In the genomic region with DNA sequence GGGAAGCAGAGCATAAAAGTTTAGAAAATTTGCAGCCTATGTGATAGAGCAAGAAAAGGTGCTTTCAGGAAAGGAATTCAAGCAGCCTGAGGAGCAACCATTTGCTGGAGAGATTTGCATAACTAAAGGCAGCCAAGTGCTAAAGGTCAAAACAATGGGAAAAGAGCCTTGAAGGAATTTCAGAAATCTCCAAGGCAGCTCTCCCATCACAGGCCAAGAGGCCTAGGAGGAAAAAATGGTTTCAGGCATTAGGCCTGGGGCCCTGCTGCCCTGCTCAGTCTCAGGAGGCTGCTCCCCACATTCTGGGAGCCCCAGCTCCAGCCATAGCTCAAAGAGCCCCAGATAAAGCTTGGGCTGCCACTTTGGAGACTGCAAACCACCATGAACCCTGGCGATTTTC, we compare ENCODE assay signal across 27 cellular contexts.
DNase-seq lines count a peak whose midpoint lies in the region; ATAC-seq, FAIRE-seq and TF ChIP-seq lines count a peak whose summit lies in the region.
"Had no signal": no experiment of that assay in that cellular context is flagged by ENCODE, and none has a peak within 500 bp of the region (broad histone marks: within the 10 kb centered on the region; RNA-seq: fewer than 3 reads in every experiment).

No MANE protein-coding gene starts in this region.

- H3K4me3 ChIP-seq in BLaER1: 0 out of 2 replicates have a peak overlapping the region, but pooled peaks have one; percentile 13
- H3K4me3 ChIP-seq in K562: no peak overlapping the region
- H3K4me3 ChIP-seq: GM12878 had no signal

- H3K79me2 ChIP-seq in K562 (ENCODE audit: control insufficient read depth, insufficient read depth, low read length): no peaks in the 10 kb centered on the region

- H3K27me3 Mint-ChIP-seq in activated CD4-positive, alpha-beta T cell treated with anti-CD3 and anti-CD28 coated beads, Interleukin-2, amount 10 ng/mL, durations not matched to agents 24 days and 14 days: peaks cover 13% of the 10 kb centered on the region
- H3K27me3 Mint-ChIP-seq: CD4-positive, CD25-positive, alpha-beta regulatory T cell had no signal

- no peaks in the 10 kb centered on the region for H3K27me3 ChIP-seq in BLaER1
- H3K27me3 ChIP-seq in K562 (ENCODE audit: control insufficient read depth in 2 of 2, insufficient read depth in 2 of 2, low read length in 2 of 2): no peaks in the 10 kb centered on the region

- no peak for TF ChIP-seq CTCF in K562 (IDR thresholded peaks at IDR 0.05 in 2 of 3, conservative IDR thresholded peaks at IDR 0.05 in 1 of 3; ENCODE audit: insufficient read depth in 2 of 3, low read depth in 1 of 3, low read length in 3 of 3)

- peak; percentile 22 for DNase-seq in activated CD4-positive, alpha-beta T cell treated with anti-CD3 and anti-CD28 coated beads, Interleukin-2, amount 10 ng/mL, durations not matched to agents 24 days and 14 days
- DNase-seq in activated CD4-positive, alpha-beta T cell treated with anti-CD3 and anti-CD28 coated beads, Interleukin-2, amount 50 U/mL, for 1 hour: no peak
- no peak for DNase-seq in K562 (ENCODE audit: extremely low read depth in 1 of 4, low spot score in 3 of 4)
- DNase-seq in NCI-H1092 treated with DMSO at 0.1 percent for 48 hours (lab: John Stamatoyannopoulos, UW): no peak
- DNase-seq in NCI-H345 treated with DMSO at 0.1 percent for 48 hours (lab: John Stamatoyannopoulos, UW; ENCODE audit: unreplicated experiment): no peak
- DNase-seq: 8988T; AML-193; C1 segment of cervical spinal cord; CD4-positive, alpha-beta memory T cell; CD4-positive, CD25-positive, alpha-beta regulatory T cell; CD8-positive, alpha-beta memory T cell; COR-L47; DMS 273 treated with DMSO at 0.1 percent for 48 hours; DMS153; DMS79; DND-41; EL; GDM1 had no signal

- no peak overlapping the region for H3K9ac ChIP-seq in BLaER1
- H3K9ac ChIP-seq in K562 (ENCODE audit: insufficient read depth in 1 of 2, low read depth in 2 of 2, low read length in 2 of 2): no peak overlapping the region

- H3K27ac ChIP-seq in BLaER1: no peak overlapping the region
- H3K27ac ChIP-seq in K562 (ENCODE audit: extremely low read depth, low read depth, low read length): no peak overlapping the region

- no peaks in the 10 kb centered on the region for H3K4me1 Mint-ChIP-seq in activated CD4-positive, alpha-beta T cell treated with anti-CD3 and anti-CD28 coated beads, Interleukin-2, amount 10 ng/mL, durations not matched to agents 24 days and 14 days
- H3K4me1 Mint-ChIP-seq: B cell; CD14-positive monocyte; CD4-positive, alpha-beta memory T cell; CD4-positive, CD25-positive, alpha-beta regulatory T cell; CD8-positive, alpha-beta memory T cell had no signal

- POLR2A ChIA-PET in K562 (lab: Yijun Ruan, JAX): interaction anchor here (0.8 kb wide), 1 partner anchor 10 kb away, joined by 3 read pairs; no protein-coding TSS in a partner anchor

- ATAC-seq in K562 (no peak), GM18909 (IDR thresholded peaks at IDR 0.05; ENCODE audit: poor library complexity, unreplicated experiment) (no peak)
- ATAC-seq: GM12878 had no signal

- intact Hi-C loops in activated CD4-positive, alpha-beta T cell treated with anti-CD3 and anti-CD28 coated beads, Interleukin-2, amount 10 ng/mL, durations not matched to agents 24 days and 14 days (cut with micrococcal nuclease): no loop called here
- intact Hi-C loops in K562 (cut with micrococcal nuclease): no loop called here

- no peaks in the 10 kb centered on the region for H3K36me3 ChIP-seq in BLaER1
- no peaks in the 10 kb centered on the region for H3K36me3 ChIP-seq in K562 (ENCODE audit: control insufficient read depth, insufficient read depth, low read length)

- TF ChIP-seq POLR2A in K562 (conservative IDR thresholded peaks at IDR 0.05): no peak

- no peak for TF ChIP-seq RAD21 in K562 (CRISPR knock-in tag; conservative IDR thresholded peaks at IDR 0.05 in 1 of 2, IDR thresholded peaks at IDR 0.05 in 1 of 2)

- no peak overlapping the region for H3K27ac Mint-ChIP-seq in activated CD4-positive, alpha-beta T cell treated with anti-CD3 and anti-CD28 coated beads, Interleukin-2, amount 10 ng/mL, durations not matched to agents 24 days and 14 days
- H3K27ac Mint-ChIP-seq: B cell; CD14-positive monocyte; CD4-positive, alpha-beta memory T cell; CD4-positive, CD25-positive, alpha-beta regulatory T cell; CD8-positive, alpha-beta memory T cell had no signal

- FAIRE-seq in K562 (lab: Jason Lieb, UNC): no peak
- FAIRE-seq: A204.1, GM12878, GM12892, GM18507, GM19239 had no signal

- 0% methylated on average over 1 of the region's 1 CpG for WGBS in K562 (ENCODE audit: insufficient coverage, low coverage, missing lambda C conversion rate)

- H2AFZ ChIP-seq in K562 (ENCODE audit: low read depth, low read length): no peak overlapping the region

- in situ Hi-C loops in K562 (cut with MboI): no loop called here

- CTCF ChIA-PET in K562 (lab: Yijun Ruan, JAX; ENCODE audit: low intra/inter-chr PET ratio): no interaction called here

- BruUV-seq in K562 (replicated peaks; lab: Mats Ljungman, UMichigan): no TSS peak

- H3K4me2 ChIP-seq in BLaER1 (no peak overlapping the region), K562 (ENCODE audit: insufficient read depth, low read length) (no peak overlapping the region)

- H4K20me1 ChIP-seq in BLaER1: no peaks in the 10 kb centered on the region
- H4K20me1 ChIP-seq in K562 (replicated peaks; ENCODE audit: control insufficient read depth, insufficient read depth, low read length): no peaks in the 10 kb centered on the region

- H3K9me3 ChIP-seq in BLaER1 (peaks cover 73% of the 10 kb centered on the region), K562 (replicated peaks; ENCODE audit: control insufficient read depth, insufficient read depth, low read depth, low read length) (no peaks in the 10 kb centered on the region; the same call in 1 of the 2 replicates)

- no peaks in the 10 kb centered on the region for H3K36me3 Mint-ChIP-seq in activated CD4-positive, alpha-beta T cell treated with anti-CD3 and anti-CD28 coated beads, Interleukin-2, amount 10 ng/mL, durations not matched to agents 24 days and 14 days (ENCODE audit: low read depth)
- H3K36me3 Mint-ChIP-seq: CD14-positive monocyte; CD4-positive, CD25-positive, alpha-beta regulatory T cell had no signal

- no peak for TF ChIP-seq EP300 in K562 (IDR thresholded peaks at IDR 0.05; ENCODE audit: low read length)

- no peak overlapping the region for H3K4me3 Mint-ChIP-seq in activated CD4-positive, alpha-beta T cell treated with anti-CD3 and anti-CD28 coated beads, Interleukin-2, amount 10 ng/mL, durations not matched to agents 24 days and 14 days
- H3K4me3 Mint-ChIP-seq: B cell; CD14-positive monocyte; CD4-positive, alpha-beta memory T cell; CD4-positive, CD25-positive, alpha-beta regulatory T cell; CD8-positive, alpha-beta memory T cell had no signal

- H3K9me3 Mint-ChIP-seq in activated CD4-positive, alpha-beta T cell treated with anti-CD3 and anti-CD28 coated beads, Interleukin-2, amount 10 ng/mL, durations not matched to agents 24 days and 14 days: peaks cover 33% of the 10 kb centered on the region

- H3K4me1 ChIP-seq in BLaER1 (no peaks in the 10 kb centered on the region), K562 (replicated peaks in 1 of 2; ENCODE audit: control insufficient read depth in 2 of 2, insufficient read depth in 2 of 2, low read length in 2 of 2) (no peaks in the 10 kb centered on the region)

- H3K9me1 ChIP-seq in K562 (ENCODE audit: control insufficient read depth, insufficient read depth, low read length): no peaks in the 10 kb centered on the region

TF ChIP-seq in K562, 482 proteins besides CTCF, POLR2A, EP300 and RAD21 (continues in another document):
- TF ChIP-seq ZFP36 (IDR thresholded peaks at IDR 0.05; ENCODE audit: low read depth, low read length, partially characterized antibody) (peak; percentile 92), CBX5 (IDR thresholded peaks at IDR 0.05; ENCODE audit: borderline replicate concordance, low read depth) (peak; percentile 53; the same call in 1 of the 2 replicates), POLR3G (IDR thresholded peaks at IDR 0.05; ENCODE audit: extremely low read depth, insufficient read length, insufficient replicate concordance) (no peak), ETV1 (tag; conservative IDR thresholded peaks at IDR 0.05; ENCODE audit: low read depth) (no peak), CREB1 (IDR thresholded peaks at IDR 0.05) (no peak), CREB1 (CRISPR knock-in tag; IDR thresholded peaks at IDR 0.05) (no peak), CBX3 (IDR thresholded peaks at IDR 0.05; ENCODE audit: borderline replicate concordance in 1 of 2, low read length in 2 of 2) (0 out of 3 replicates have a peak, but pooled peaks of 1 of the 2 experiments have one; percentile 33)
- TF ChIP-seq, protein P1, sequence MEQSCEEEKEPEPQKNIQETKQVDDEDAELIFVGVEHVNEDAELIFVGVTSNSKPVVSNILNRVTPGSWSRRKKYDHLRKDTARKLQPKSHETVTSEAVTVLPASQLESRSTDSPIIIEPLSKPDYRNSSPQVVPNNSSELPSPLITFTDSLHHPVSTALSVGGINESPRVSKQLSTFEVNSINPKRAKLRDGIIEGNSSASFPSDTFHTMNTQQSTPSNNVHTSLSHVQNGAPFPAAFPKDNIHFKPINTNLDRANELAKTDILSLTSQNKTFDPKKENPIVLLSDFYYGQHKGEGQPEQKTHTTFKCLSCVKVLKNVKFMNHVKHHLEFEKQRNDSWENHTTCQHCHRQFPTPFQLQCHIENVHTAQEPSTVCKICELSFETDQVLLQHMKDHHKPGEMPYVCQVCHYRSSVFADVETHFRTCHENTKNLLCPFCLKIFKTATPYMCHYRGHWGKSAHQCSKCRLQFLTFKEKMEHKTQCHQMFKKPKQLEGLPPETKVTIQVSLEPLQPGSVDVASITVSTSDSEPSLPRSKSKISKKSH (CRISPR knock-in tag; IDR thresholded peaks at IDR 0.05): no peak
- TF ChIP-seq, protein P2, sequence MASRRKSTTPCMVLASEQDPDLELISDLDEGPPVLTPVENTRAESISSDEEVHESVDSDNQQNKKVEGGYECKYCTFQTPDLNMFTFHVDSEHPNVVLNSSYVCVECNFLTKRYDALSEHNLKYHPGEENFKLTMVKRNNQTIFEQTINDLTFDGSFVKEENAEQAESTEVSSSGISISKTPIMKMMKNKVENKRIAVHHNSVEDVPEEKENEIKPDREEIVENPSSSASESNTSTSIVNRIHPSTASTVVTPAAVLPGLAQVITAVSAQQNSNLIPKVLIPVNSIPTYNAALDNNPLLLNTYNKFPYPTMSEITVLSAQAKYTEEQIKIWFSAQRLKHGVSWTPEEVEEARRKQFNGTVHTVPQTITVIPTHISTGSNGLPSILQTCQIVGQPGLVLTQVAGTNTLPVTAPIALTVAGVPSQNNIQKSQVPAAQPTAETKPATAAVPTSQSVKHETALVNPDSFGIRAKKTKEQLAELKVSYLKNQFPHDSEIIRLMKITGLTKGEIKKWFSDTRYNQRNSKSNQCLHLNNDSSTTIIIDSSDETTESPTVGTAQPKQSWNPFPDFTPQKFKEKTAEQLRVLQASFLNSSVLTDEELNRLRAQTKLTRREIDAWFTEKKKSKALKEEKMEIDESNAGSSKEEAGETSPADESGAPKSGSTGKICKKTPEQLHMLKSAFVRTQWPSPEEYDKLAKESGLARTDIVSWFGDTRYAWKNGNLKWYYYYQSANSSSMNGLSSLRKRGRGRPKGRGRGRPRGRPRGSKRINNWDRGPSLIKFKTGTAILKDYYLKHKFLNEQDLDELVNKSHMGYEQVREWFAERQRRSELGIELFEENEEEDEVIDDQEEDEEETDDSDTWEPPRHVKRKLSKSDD (conservative IDR thresholded peaks at IDR 0.05; ENCODE audit: low read length): no peak
